ENCODE assay signal across 32 cellular contexts in genomic region chr9:99973455-99973854, GRCh38.
"Had no signal": no experiment of that assay in that cellular context is flagged by ENCODE, and none has a peak within 500 bp of the region (broad histone marks: within the 10 kb centered on the region; RNA-seq: fewer than 3 reads in every experiment).

No MANE protein-coding gene starts in this region.

- H3K79me2 ChIP-seq: parathyroid adenoma had no signal

- H3K36me3 ChIP-seq: neural progenitor cell had no signal

- DNase-seq: hypothalamus; immature natural killer cell; kidney; left colon; left lung; lower lobe of right lung; mammary epithelial cell; mesenchymal stem cell; naive B cell; natural killer cell; nephron progenitor cell; occipital lobe; right lobe of liver; stimulated activated CD4-positive, alpha-beta T cell treated with anti-CD3 and anti-CD28 coated beads, Interleukin-12 subunit alpha, Interleukin-12 subunit beta, amount 100 ng/mL, for 4 hours; stimulated activated CD4-positive, alpha-beta T cell treated with anti-CD3 and anti-CD28 coated beads, Interleukin-15, amount 100 ng/mL, for 24 hours; stimulated activated CD4-positive, alpha-beta T cell treated with anti-CD3 and anti-CD28 coated beads, Interleukin-2, amount 100 ng/mL, for 24 hours; stimulated activated CD4-positive, alpha-beta T cell treated with anti-CD3 and anti-CD28 coated beads, Interleukin-4, amount 100 ng/mL, for 24 hours; stimulated activated naive CD4-positive, alpha-beta T cell; tibial artery; trophoblast cell; upper lobe of right lung had no signal

- H3K4me1 ChIP-seq: lower lobe of right lung, right atrium auricular region, right lobe of liver, suprapubic skin, tibial artery, upper lobe of right lung had no signal

- H3K4me2 ChIP-seq: neural progenitor cell had no signal

- H3K27ac ChIP-seq: left lung, lower lobe of right lung, neural progenitor cell, neutrophil, parathyroid adenoma, right atrium auricular region, right lobe of liver, skin epidermis, suprapubic skin, thoracic aorta, tibial artery, upper lobe of right lung had no signal

- H3K27ac Mint-ChIP-seq: immature natural killer cell; natural killer cell; nephron progenitor cell; neural progenitor cell; stimulated activated naive CD8-positive, alpha-beta T cell treated with anti-CD3 and anti-CD28 coated beads, Interleukin-15, Interleukin-2, amounts not matched to agents 100 ng/mL and 50 ng/mL, for 24 hours had no signal

- H3K27me3 Mint-ChIP-seq: naive B cell; stimulated activated naive CD8-positive, alpha-beta T cell treated with anti-CD3 and anti-CD28 coated beads, Interleukin-15, Interleukin-2, amounts not matched to agents 100 ng/mL and 50 ng/mL, for 24 hours had no signal

- H2AFZ ChIP-seq: neural progenitor cell, parathyroid adenoma had no signal

- H3K9me3 Mint-ChIP-seq: immature natural killer cell; naive B cell; natural killer cell; nephron progenitor cell; neural progenitor cell; stimulated activated effector memory CD8-positive, alpha-beta T cell treated with anti-CD3 and anti-CD28 coated beads, Interleukin-12 subunit alpha, Interleukin-12 subunit beta, amount 100 ng/mL, for 72 hours; stimulated activated naive CD8-positive, alpha-beta T cell treated with anti-CD3 and anti-CD28 coated beads, Interleukin-15, Interleukin-2, amounts not matched to agents 100 ng/mL and 50 ng/mL, for 24 hours had no signal

- FAIRE-seq: islet of Langerhans, kidney, urothelium cell line had no signal

- H3K9me3 ChIP-seq: left lung, lower lobe of right lung, neutrophil, right atrium auricular region, right lobe of liver, suprapubic skin, thoracic aorta, tibial artery, upper lobe of right lung had no signal

- ATAC-seq: left colon; left lung; lower lobe of right lung; natural killer cell; right lobe of liver; stimulated activated effector memory CD8-positive, alpha-beta T cell treated with anti-CD3 and anti-CD28 coated beads, Interleukin-12 subunit alpha, Interleukin-12 subunit beta, amount 100 ng/mL, for 72 hours; upper lobe of right lung had no signal

- H3K9ac ChIP-seq: neural progenitor cell, parathyroid adenoma had no signal

- H3K36me3 Mint-ChIP-seq: natural killer cell had no signal

- H3K4me3 Mint-ChIP-seq: immature natural killer cell; naive B cell; natural killer cell; nephron progenitor cell; neural progenitor cell; stimulated activated effector memory CD8-positive, alpha-beta T cell treated with anti-CD3 and anti-CD28 coated beads, Interleukin-12 subunit alpha, Interleukin-12 subunit beta, amount 100 ng/mL, for 72 hours; stimulated activated naive CD8-positive, alpha-beta T cell treated with anti-CD3 and anti-CD28 coated beads, Interleukin-15, Interleukin-2, amounts not matched to agents 100 ng/mL and 50 ng/mL, for 24 hours had no signal

- H3K27me3 ChIP-seq: left lung, neural progenitor cell, neutrophil, right atrium auricular region, right lobe of liver, suprapubic skin, tibial artery, upper lobe of right lung had no signal

- H3K4me1 Mint-ChIP-seq: immature natural killer cell; naive B cell; natural killer cell; stimulated activated effector memory CD8-positive, alpha-beta T cell treated with anti-CD3 and anti-CD28 coated beads, Interleukin-12 subunit alpha, Interleukin-12 subunit beta, amount 100 ng/mL, for 72 hours had no signal

- H3K4me3 ChIP-seq: left lung, lower lobe of right lung, neural progenitor cell, right atrium auricular region, right lobe of liver, skin epidermis, suprapubic skin, thoracic aorta, tibial artery, upper lobe of right lung had no signal
